In the genomic region with DNA sequence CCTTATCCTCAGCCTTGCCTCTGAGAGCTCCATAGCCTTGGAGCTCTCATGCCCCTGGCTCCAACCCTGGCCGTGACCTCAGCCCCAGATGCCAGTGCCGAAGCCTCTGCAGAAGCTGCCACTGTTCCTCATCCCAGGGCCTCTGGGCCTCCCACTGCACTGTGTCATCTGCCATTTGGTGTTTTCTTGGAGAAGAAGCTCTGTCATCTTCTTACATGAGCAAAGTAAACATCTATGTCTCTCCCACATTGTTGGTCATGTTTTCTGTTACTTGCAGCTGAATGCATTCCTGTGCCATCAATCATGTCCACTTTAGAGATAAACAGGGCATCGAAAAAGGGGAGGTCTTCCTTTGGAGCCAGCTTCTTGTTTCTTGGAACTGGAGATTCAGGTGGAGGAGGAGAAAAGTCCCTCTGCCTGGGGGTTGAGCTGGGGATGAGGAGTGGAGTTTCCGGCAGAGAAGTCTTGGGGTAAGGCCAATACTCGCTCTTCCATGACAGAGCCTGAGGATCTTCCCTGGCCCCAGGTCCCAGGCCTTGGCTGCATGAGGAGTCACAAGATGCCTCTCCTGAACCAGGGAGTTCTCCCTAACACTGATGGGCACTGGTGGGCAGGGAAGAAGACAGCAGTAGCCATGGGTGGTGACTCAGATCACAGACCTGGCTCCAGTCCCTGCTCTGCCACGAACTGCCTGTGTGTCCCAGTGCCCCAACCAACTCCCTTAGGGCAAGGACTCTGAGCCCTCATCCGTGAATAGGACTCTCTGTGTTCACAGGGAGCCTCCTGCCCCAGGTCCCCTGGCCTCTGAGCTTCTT, we compare ENCODE assay signal across 15 cellular contexts. TPM values are rescaled to one million over a fixed set of nuclear protein-coding genes. Genes with fewer than 3 reads are reported as not detected.
DNase-seq lines count a peak whose midpoint lies in the region; ATAC-seq and TF ChIP-seq lines count a peak whose summit lies in the region.
"Had no signal": no experiment of that assay in that cellular context is flagged by ENCODE, and none has a peak within 500 bp of the region (broad histone marks: within the 10 kb centered on the region; RNA-seq: fewer than 3 reads in every experiment).

No MANE protein-coding gene starts in this region.

- TF ChIP-seq CTCF in choroid plexus epithelial cell (conservative IDR thresholded peaks at IDR 0.05; ENCODE audit: low read depth, low read length), result no peak
- no peak for TF ChIP-seq CTCF in mucosa of descending colon (IDR thresholded peaks at IDR 0.05)
- TF ChIP-seq CTCF in OCI-LY7 (conservative IDR thresholded peaks at IDR 0.05; ENCODE audit: low read length), result no peak

- no peak overlapping the region for H3K27ac ChIP-seq in OCI-LY7 (ENCODE audit: low read depth, low read length, poor library complexity, severe bottlenecking)

- H3K9me3 ChIP-seq in MG63 (no peaks in the 10 kb centered on the region), mucosa of descending colon (no peaks in the 10 kb centered on the region), OCI-LY7 (ENCODE audit: low read length) (no peaks in the 10 kb centered on the region)
- H3K9me3 ChIP-seq: SK-N-SH had no signal

- POLR2A ChIA-PET in OCI-LY7 (lab: Charles Lee), result interaction anchor here (0.6 kb wide), 1 partner anchor 34 kb away, joined by 3 read pairs; no protein-coding TSS in a partner anchor

- H3K36me3 ChIP-seq in MG63 (no peaks in the 10 kb centered on the region), mucosa of descending colon (ENCODE audit: low read depth) (no peaks in the 10 kb centered on the region), OCI-LY7 (ENCODE audit: insufficient read depth, low read length) (no peaks in the 10 kb centered on the region)

- CTCF ChIA-PET in OCI-LY7 (lab: Charles Lee; ENCODE audit: unreplicated experiment), result no interaction called here

- no peak overlapping the region for H2AFZ ChIP-seq in OCI-LY7 (ENCODE audit: low read length)

- no peak overlapping the region for H3K4me2 ChIP-seq in OCI-LY7 (ENCODE audit: low read length)
- H3K4me2 ChIP-seq: SK-N-SH had no signal

- H3K79me2 ChIP-seq in OCI-LY7 (ENCODE audit: insufficient read depth, low read depth, low read length), result no peaks in the 10 kb centered on the region

- H3K27me3 ChIP-seq in MG63, result no peaks in the 10 kb centered on the region

- intact Hi-C loops in mucosa of descending colon (cut with DNase I, micrococcal nuclease) (no loop called here), OCI-LY7 (cut with micrococcal nuclease; ENCODE audit: unreplicated experiment) (no loop called here)

- H3K4me3 ChIP-seq in MG63 (no peak overlapping the region), choroid plexus epithelial cell (ENCODE audit: low read depth, low read length) (no peak overlapping the region), mucosa of descending colon (no peak overlapping the region), OCI-LY7 (ENCODE audit: low read depth, low read length, poor library complexity, severe bottlenecking) (no peak overlapping the region)

- peaks cover 4% of the 10 kb centered on the region for H3K4me1 ChIP-seq in mucosa of descending colon (ENCODE audit: low read depth)
- H3K4me1 ChIP-seq in OCI-LY7 (ENCODE audit: insufficient read depth, low read length, poor library complexity, severe bottlenecking), result no peaks in the 10 kb centered on the region

- H3K9me2 ChIP-seq in OCI-LY7 (ENCODE audit: insufficient read depth, low read length), result no peaks in the 10 kb centered on the region
- H3K9me2 ChIP-seq: SK-N-SH had no signal

- H4K20me1 ChIP-seq in OCI-LY7 (ENCODE audit: insufficient read depth, low read length), result no peaks in the 10 kb centered on the region

- no TSS peak for BruUV-seq in OCI-LY7 (replicated peaks; lab: Mats Ljungman, UMichigan)

- peak; percentile 66 for DNase-seq in CD1c-positive myeloid dendritic cell (ENCODE audit: extremely low spot score)
- DNase-seq in MG63, result peak; percentile 84
- peak; percentile 43 for DNase-seq in choroid plexus epithelial cell (ENCODE audit: low read depth)
- no peak for DNase-seq in mucosa of descending colon
- DNase-seq in NCI-H1048 (lab: John Stamatoyannopoulos, UW), result no peak
- DNase-seq in midbrain (lab: John Stamatoyannopoulos, UW), result no peak
- DNase-seq in RPMI8226, result no peak
- DNase-seq in OCI-LY7 (ENCODE audit: low spot score), result no peak
- DNase-seq: activated CD4-positive, alpha-beta T cell treated with anti-CD3 and anti-CD28 coated beads, Interleukin-2, amount 50 U/mL, for 1 hour; DMS153; Karpas-422; natural killer cell; NCI-H510A treated with DMSO at 0.1 percent for 48 hours; SK-N-SH had no signal

- peak; percentile 77 for ATAC-seq in mucosa of descending colon
- ATAC-seq: natural killer cell; stimulated activated memory B cell treated with anti-CD40 and anti-IgM and Interleukin-4, amounts not matched to agents 10 μg/mL and 1 μg/mL and 100 μg/mL, for 72 hours had no signal

RNA-seq across cellular contexts. Expression of gene FTH1, which starts 45.2 kb away (rescaled TPM):
- total RNA-seq in MG63 (2014; rRNA removed; shearing (Covaris generic); ENCODE audit: low replicate concordance), result 301 and 415 TPM in 2 replicates
- total RNA-seq in mucosa of descending colon (1,000 to 10,000 TPM; 3,081 to 6,795 (median 5,370) TPM), OCI-LY7 (2022) (185 and 245 TPM in 2 replicates)
- 143 and 153 TPM in 2 replicates for total RNA-seq in OCI-LY7 (2014; rRNA removed; shearing (Covaris generic))

Comparison
In these comparisons a context has a peak if more than half of its experiments do, and no peak if none do; other contexts are left out.
1. DNase-seq: peak in CD1c-positive myeloid dendritic cell (single experiment), MG63 (single experiment) and choroid plexus epithelial cell (single experiment); none in mucosa of descending colon (0 of 3), NCI-H1048 (single experiment), midbrain (single experiment), RPMI8226 (single experiment) and OCI-LY7 (single experiment).